11 cellular contexts compared by ENCODE assay signal in genomic region chr11:33324211-33324985, GRCh38. TPM values are rescaled to one million over a fixed set of nuclear protein-coding genes. Genes with fewer than 3 reads are reported as not detected.
DNase-seq lines count a peak whose midpoint lies in the region; ATAC-seq and TF ChIP-seq lines count a peak whose summit lies in the region.
"Had no signal": no experiment of that assay in that cellular context is flagged by ENCODE, and none has a peak within 500 bp of the region (broad histone marks: within the 10 kb centered on the region; RNA-seq: fewer than 3 reads in every experiment).

No MANE protein-coding gene starts in this region.

- H3K9me3 Mint-ChIP-seq in neural progenitor cell, result no peaks in the 10 kb centered on the region
- H3K9me3 Mint-ChIP-seq in endothelial cell (ENCODE audit: unreplicated experiment), result no peaks in the 10 kb centered on the region

- H3K27me3 ChIP-seq in BLaER1 (no peaks in the 10 kb centered on the region), IMR-90 (ENCODE audit: control insufficient read depth, insufficient read depth, low read length) (no peaks in the 10 kb centered on the region), cardiac muscle cell (no peaks in the 10 kb centered on the region), neural progenitor cell (no peaks in the 10 kb centered on the region)

- in situ Hi-C loops in IMR-90 (cut with MboI; ENCODE audit: low sequenced_read_pairs), result no loop called here

- H3K14ac ChIP-seq in IMR-90 (replicated peaks; ENCODE audit: low read depth, low read length), result no peak overlapping the region

- no peak overlapping the region for H3K23ac ChIP-seq in IMR-90 (ENCODE audit: low read depth, low read length)

- H2AK5ac ChIP-seq in IMR-90 (ENCODE audit: low read depth, low read length), result no peak overlapping the region

- DNase-seq in IMR-90 (no peak), cardiac muscle cell (ENCODE audit: low read depth in 1 of 2, low spot score in 1 of 2) (peak in 1 of 2 donors; percentile 40), neural progenitor cell (ENCODE audit: low spot score) (no peak), endothelial cell (ENCODE audit: low spot score) (no peak), omental fat pad (ENCODE audit: low spot score) (no peak)
- DNase-seq: aorta had no signal

- CTCF ChIA-PET in IMR-90 (lab: Yijun Ruan, JAX), result no interaction called here

- H2BK20ac ChIP-seq in IMR-90 (ENCODE audit: low read depth, low read length), result no peak overlapping the region

- H3K27me3 Mint-ChIP-seq in neural progenitor cell (ENCODE audit: insufficient read depth, low read depth), result no peaks in the 10 kb centered on the region
- H3K27me3 Mint-ChIP-seq in endothelial cell (ENCODE audit: unreplicated experiment), result no peaks in the 10 kb centered on the region

- H3F3A ChIP-seq in neural progenitor cell (ENCODE audit: low read depth), result no peaks in the 10 kb centered on the region

- TF ChIP-seq RAD21 in IMR-90 (IDR thresholded peaks at IDR 0.05; ENCODE audit: low read length), result no peak

- H2BK120ac ChIP-seq in IMR-90 (ENCODE audit: low read depth, low read length), result no peak overlapping the region

- H3K79me2 ChIP-seq in neural progenitor cell (ENCODE audit: low read depth), result peaks cover 48% of the 10 kb centered on the region

- ATAC-seq in GM18868 (IDR thresholded peaks at IDR 0.05; ENCODE audit: unreplicated experiment), result peak; percentile 38
- ATAC-seq in IMR-90 (ENCODE audit: low read depth), result peak; percentile 12
- ATAC-seq in HG02973 (IDR thresholded peaks at IDR 0.05; ENCODE audit: unreplicated experiment), result no peak
- no peak for ATAC-seq in omental fat pad (ENCODE audit: low FRiP score)

- H3K4me3 Mint-ChIP-seq in neural progenitor cell, result no peak overlapping the region
- H3K4me3 Mint-ChIP-seq in endothelial cell (ENCODE audit: unreplicated experiment), result no peak overlapping the region

- no TSS peak for BruUV-seq in IMR-90 (replicated peaks; lab: Mats Ljungman, UMichigan)

- H4K20me1 ChIP-seq in BLaER1 (peaks cover 94% of the 10 kb centered on the region), IMR-90 (ENCODE audit: insufficient read depth, low read length) (peaks cover 83% of the 10 kb centered on the region), neural progenitor cell (ENCODE audit: low read depth) (peaks cover 4% of the 10 kb centered on the region)

- H2AK9ac ChIP-seq in IMR-90 (replicated peaks; ENCODE audit: low read depth, low read length, poor library complexity), result no peak overlapping the region

- dilution Hi-C loops in IMR-90 (cut with HindIII; ENCODE audit: low sequenced_read_pairs, unreplicated experiment), result no loop called here

- H4K8ac ChIP-seq in IMR-90 (ENCODE audit: low read depth in 2 of 2, low read length in 2 of 2), result no peak overlapping the region

- H3K36me3 ChIP-seq in BLaER1, result no peaks in the 10 kb centered on the region
- H3K36me3 ChIP-seq in IMR-90 (ENCODE audit: control insufficient read depth, insufficient read depth, low read length), result no peaks in the 10 kb centered on the region
- H3K36me3 ChIP-seq in cardiac muscle cell, result no peaks in the 10 kb centered on the region
- no peaks in the 10 kb centered on the region for H3K36me3 ChIP-seq in neural progenitor cell

- no peaks in the 10 kb centered on the region for H3K4me1 Mint-ChIP-seq in neural progenitor cell
- peaks cover 5% of the 10 kb centered on the region for H3K4me1 Mint-ChIP-seq in endothelial cell (ENCODE audit: unreplicated experiment)

- H2BK15ac ChIP-seq in IMR-90 (ENCODE audit: low read depth, low read length), result no peak overlapping the region

- H4K5ac ChIP-seq in IMR-90 (ENCODE audit: low read depth, low read length), result no peak overlapping the region

- POLR2A ChIA-PET in IMR-90 (lab: Charles Lee; ENCODE audit: unreplicated experiment), result no interaction called here

- no peak overlapping the region for H3K56ac ChIP-seq in IMR-90 (ENCODE audit: extremely low read depth, insufficient read depth, low read length)

- H3K9me1 ChIP-seq in IMR-90 (ENCODE audit: insufficient read depth, low read length), result peaks cover 18% of the 10 kb centered on the region

- intact Hi-C loops in IMR-90 (cut with micrococcal nuclease), result no loop called here

- H3K4ac ChIP-seq in IMR-90 (ENCODE audit: low read depth, low read length), result no peak overlapping the region

- H3K9me3 ChIP-seq in BLaER1 (no peaks in the 10 kb centered on the region), IMR-90 (ENCODE audit: control insufficient read depth, insufficient read depth, low read length) (no peaks in the 10 kb centered on the region), cardiac muscle cell (ENCODE audit: low read depth) (no peaks in the 10 kb centered on the region), neural progenitor cell (ENCODE audit: low read depth) (no peaks in the 10 kb centered on the region)

- H3K36me3 Mint-ChIP-seq in neural progenitor cell (no peaks in the 10 kb centered on the region), endothelial cell (ENCODE audit: low read depth, unreplicated experiment) (no peaks in the 10 kb centered on the region)

- H3K79me1 ChIP-seq in IMR-90 (ENCODE audit: low read depth in 1 of 2, low read length in 2 of 2), result peaks cover 21 to 78% of the 10 kb centered on the region in 2 experiments

- H3K4me3 ChIP-seq in BLaER1, result no peak overlapping the region
- no peak overlapping the region for H3K4me3 ChIP-seq in IMR-90 (ENCODE audit: insufficient read depth, low read depth, low read length)
- H3K4me3 ChIP-seq in cardiac muscle cell, result no peak overlapping the region
- H3K4me3 ChIP-seq in neural progenitor cell, result no peak overlapping the region
- H3K4me3 ChIP-seq: SK-N-MC had no signal

- 17% methylated on average over 1 of the region's 5 CpGs; no CpG with 5 or more reads in 1 of the 2 experiments for WGBS in IMR-90 (ENCODE audit: extremely low coverage in 2 of 2, insufficient read length in 1 of 2), 2 experiments

- H3K27ac ChIP-seq in BLaER1, result no peak overlapping the region
- peak overlapping the region; percentile 4; the same call in 1 of the 2 replicates for H3K27ac ChIP-seq in IMR-90 (ENCODE audit: insufficient read depth, low read length)
- H3K27ac ChIP-seq in cardiac muscle cell, result peak overlapping the region; percentile 90
- H3K27ac ChIP-seq in neural progenitor cell, result no peak overlapping the region
- H3K27ac ChIP-seq: parathyroid adenoma, SK-N-MC had no signal

- TF ChIP-seq CTCF in IMR-90 (conservative IDR thresholded peaks at IDR 0.05; ENCODE audit: low read depth, low read length) (no peak), cardiac muscle cell (IDR thresholded peaks at IDR 0.05; ENCODE audit: low read depth, low read length) (no peak), neural progenitor cell (IDR thresholded peaks at IDR 0.05) (no peak), endothelial cell (IDR thresholded peaks at IDR 0.05; ENCODE audit: unreplicated experiment) (no peak), omental fat pad (IDR thresholded peaks at IDR 0.05) (no peak)

- no peak overlapping the region for H3K9ac ChIP-seq in BLaER1
- H3K9ac ChIP-seq in IMR-90 (ENCODE audit: low read depth, low read length), result no peak overlapping the region
- no peak overlapping the region for H3K9ac ChIP-seq in neural progenitor cell
- H3K9ac ChIP-seq: parathyroid adenoma had no signal

- no peak overlapping the region for H4K91ac ChIP-seq in IMR-90 (ENCODE audit: insufficient read depth, low read depth, low read length)

- H3K4me1 ChIP-seq in BLaER1 (peaks cover 26% of the 10 kb centered on the region), IMR-90 (ENCODE audit: control insufficient read depth, insufficient read depth, low read length) (peaks cover 14% of the 10 kb centered on the region), cardiac muscle cell (ENCODE audit: low read depth) (peaks cover 74% of the 10 kb centered on the region), neural progenitor cell (peaks cover 4% of the 10 kb centered on the region)
- H3K4me1 ChIP-seq: parathyroid adenoma had no signal

- H3K4me2 ChIP-seq in BLaER1 (peak overlapping the region; percentile 50), IMR-90 (ENCODE audit: low read depth, low read length) (peak overlapping the region; percentile 5), neural progenitor cell (no peak overlapping the region)

- no peak overlapping the region for H2AFZ ChIP-seq in IMR-90 (replicated peaks; ENCODE audit: low read length, poor library complexity)
- no peak overlapping the region for H2AFZ ChIP-seq in neural progenitor cell (replicated peaks)
- H2AFZ ChIP-seq: parathyroid adenoma had no signal

- H2BK5ac ChIP-seq in IMR-90 (ENCODE audit: low read depth, low read length, poor library complexity, severe bottlenecking), result no peak overlapping the region

- H3K18ac ChIP-seq in IMR-90 (ENCODE audit: low read depth, low read length), result no peak overlapping the region

- H3K27ac Mint-ChIP-seq in neural progenitor cell, result no peak overlapping the region
- no peak overlapping the region for H3K27ac Mint-ChIP-seq in endothelial cell (ENCODE audit: unreplicated experiment)

- no peak for TF ChIP-seq POLR2A in IMR-90 (IDR thresholded peaks at IDR 0.05; ENCODE audit: low read depth, low read length)

TF ChIP-seq in IMR-90, 13 proteins besides CTCF, POLR2A, EP300 and RAD21:
- TF ChIP-seq CEBPB (IDR thresholded peaks at IDR 0.05; ENCODE audit: low read depth, low read length), result 0 out of 2 replicates have a peak, but pooled peaks have one; percentile 3
- no peak for TF ChIP-seq MXI1 (IDR thresholded peaks at IDR 0.05; ENCODE audit: borderline replicate concordance, low read depth, low read length)

RNA-seq across cellular contexts. Expression of gene KIAA1549L, which starts 51.5 kb away (rescaled TPM):
- total RNA-seq in IMR-90 (2012; rRNA removed) (6.4 and 6.5 TPM in 2 replicates), cardiac muscle cell (4.4 and 5.5 TPM in 2 replicates), neural progenitor cell (ENCODE audit: low replicate concordance) (1.3 and 1.8 TPM in 2 replicates), endothelial cell (ENCODE audit: unreplicated experiment) (9.4 TPM), omental fat pad (under 1 TPM in 3 of 4 donors, not detected in 1; 0.19 to 0.60 (median 0.50) TPM)
- polyA plus RNA-seq in IMR-90 (2012; rRNA removed) (6.1 and 7.4 TPM in 2 replicates), cardiac muscle cell (0.60 and 1.9 TPM in 2 replicates)
- 2.0 and 3.2 TPM in 2 replicates for polyA plus RNA-seq in IMR-90 (2012; cell fraction: cytosol; rRNA removed)
- polyA plus RNA-seq in IMR-90 (2012; cell fraction: nucleus; rRNA removed; ENCODE audit: low replicate concordance), result 3.0 TPM in 2 replicates

Comparison
In these comparisons a context has a peak if more than half of its experiments do, and no peak if none do; other contexts are left out.
1. H3K27ac ChIP-seq: peak in IMR-90 (single experiment) and cardiac muscle cell (single experiment); none in BLaER1 (single experiment) and neural progenitor cell (single experiment).
2. ATAC-seq: peak in GM18868 (single experiment) and IMR-90 (single experiment); none in HG02973 (single experiment) and omental fat pad (single experiment).